Comparison of ENCODE assay signal across 15 cellular contexts in the genomic region with DNA sequence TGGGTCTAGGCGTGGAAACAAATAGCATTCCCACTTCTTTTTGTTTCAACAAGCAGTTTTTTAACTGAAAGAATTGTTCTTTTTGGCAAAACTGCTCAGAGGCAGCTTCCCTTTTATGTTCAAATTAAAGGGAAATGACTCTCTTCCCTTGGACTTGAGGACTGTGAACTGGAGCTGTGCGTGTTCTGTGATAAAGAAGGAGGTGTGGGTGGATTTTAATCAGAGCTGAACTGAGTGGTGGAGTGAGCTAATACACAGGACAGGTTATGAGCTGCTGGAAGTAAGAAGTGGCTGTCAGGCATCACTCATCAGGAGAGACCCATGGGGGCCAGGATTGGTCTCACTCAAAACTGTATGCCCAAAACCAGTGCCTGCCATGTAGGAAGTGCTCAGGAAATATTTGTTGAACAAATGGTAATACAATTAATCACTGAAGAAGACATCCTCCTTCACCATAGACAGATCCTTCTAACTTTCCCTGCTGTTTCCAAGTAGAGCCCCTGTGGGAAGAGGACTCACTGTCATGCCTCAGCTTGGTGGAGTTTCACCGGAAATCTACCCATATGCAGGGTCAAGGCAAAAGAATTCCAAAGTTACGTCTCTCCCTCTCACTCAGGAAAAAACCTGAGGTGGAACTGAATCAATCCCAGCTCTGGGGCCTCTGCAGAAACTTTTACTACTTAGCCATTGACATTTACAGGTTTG. TPM values are rescaled to one million over a fixed set of nuclear protein-coding genes. Genes with fewer than 3 reads are reported as not detected.
DNase-seq lines count a peak whose midpoint lies in the region; ATAC-seq and TF ChIP-seq lines count a peak whose summit lies in the region.
"Had no signal": no experiment of that assay in that cellular context is flagged by ENCODE, and none has a peak within 500 bp of the region (broad histone marks: within the 10 kb centered on the region; RNA-seq: fewer than 3 reads in every experiment).

No MANE protein-coding gene starts in this region.

- intact Hi-C loops in Calu3 (cut with micrococcal nuclease; ENCODE audit: unreplicated experiment), result no loop called here

- TF ChIP-seq CTCF in HFFc6 (IDR thresholded peaks at IDR 0.05) (no peak), Calu3 (IDR thresholded peaks at IDR 0.05; ENCODE audit: unreplicated experiment) (no peak)

- no peak for ATAC-seq in activated T-helper 17 cell treated with anti-CD3 and anti-CD28 coated beads, Interleukin-2, amount 50 U/mL, for 72 hours (replicated peaks)
- ATAC-seq: HCT116, T-helper 17 cell had no signal

- H3K4me1 ChIP-seq in mesodermal cell (ENCODE audit: control insufficient read depth, insufficient read depth, low read length, poor library complexity, severe bottlenecking), result peaks cover 18% of the 10 kb centered on the region

- H3K4me1 Mint-ChIP-seq in HFFc6 (ENCODE audit: low read depth), result peaks cover 56% of the 10 kb centered on the region
- no peaks in the 10 kb centered on the region for H3K4me1 Mint-ChIP-seq in activated T-helper 17 cell treated with anti-CD3 and anti-CD28 coated beads, Interleukin-2, amount 50 U/mL, for 72 hours
- no peaks in the 10 kb centered on the region for H3K4me1 Mint-ChIP-seq in Calu3 (ENCODE audit: low read depth, unreplicated experiment)
- H3K4me1 Mint-ChIP-seq: central memory CD8-positive, alpha-beta T cell; IgD-negative memory B cell; T-helper 17 cell had no signal

- WGBS in mesodermal cell (ENCODE audit: insufficient coverage in 2 of 2), 2 experiments, result 100% methylated on average over 2 to 3 of the region's 4 CpGs

- peaks cover 24% of the 10 kb centered on the region for H3K9me3 Mint-ChIP-seq in HFFc6
- no peaks in the 10 kb centered on the region for H3K9me3 Mint-ChIP-seq in activated T-helper 17 cell treated with anti-CD3 and anti-CD28 coated beads, Interleukin-2, amount 50 U/mL, for 72 hours
- no peaks in the 10 kb centered on the region for H3K9me3 Mint-ChIP-seq in Calu3 (ENCODE audit: low read depth, unreplicated experiment)
- H3K9me3 Mint-ChIP-seq: central memory CD8-positive, alpha-beta T cell; IgD-negative memory B cell had no signal

- peaks cover 30% of the 10 kb centered on the region for H3K27me3 Mint-ChIP-seq in HFFc6 (ENCODE audit: insufficient read depth)
- no peaks in the 10 kb centered on the region for H3K27me3 Mint-ChIP-seq in activated T-helper 17 cell treated with anti-CD3 and anti-CD28 coated beads, Interleukin-2, amount 50 U/mL, for 72 hours
- H3K27me3 Mint-ChIP-seq in Calu3 (ENCODE audit: unreplicated experiment), result no peaks in the 10 kb centered on the region
- H3K27me3 Mint-ChIP-seq: activated naive CD8-positive, alpha-beta T cell; central memory CD8-positive, alpha-beta T cell; IgD-negative memory B cell; T-helper 17 cell had no signal

- no peak overlapping the region for H3K4me3 ChIP-seq in mesodermal cell (ENCODE audit: extremely low read depth, insufficient read depth, low read length, poor library complexity, severe bottlenecking)

- CTCF ChIA-PET in Calu3 (lab: Charles Lee), result no interaction called here

- no peak overlapping the region for H3K27ac Mint-ChIP-seq in HFFc6
- no peak overlapping the region for H3K27ac Mint-ChIP-seq in activated T-helper 17 cell treated with anti-CD3 and anti-CD28 coated beads, Interleukin-2, amount 50 U/mL, for 72 hours
- H3K27ac Mint-ChIP-seq in Calu3 (ENCODE audit: unreplicated experiment), result no peak overlapping the region
- H3K27ac Mint-ChIP-seq: activated naive CD8-positive, alpha-beta T cell; T-helper 17 cell had no signal

- DNase-seq in HFFc6 (no peak), AML-193 (lab: John Stamatoyannopoulos, UW) (no peak), Calu3 (no peak)
- DNase-seq: activated CD8-positive, alpha-beta memory T cell treated with anti-CD3 and anti-CD28 coated beads, Interleukin-2, amount 50 U/mL, for 48 hours; stimulated activated CD4-positive, alpha-beta T cell treated with anti-CD3 and anti-CD28 coated beads, Interleukin-2, amount 100 ng/mL, for 48 hours; T-helper 17 cell had no signal

- peak overlapping the region; percentile 82 for H3K27ac ChIP-seq in cingulate gyrus (ENCODE audit: low read depth, low read length)
- H3K27ac ChIP-seq in mesodermal cell (ENCODE audit: low read depth, low read length, severe bottlenecking), result peak overlapping the region; percentile 5
- peak overlapping the region; percentile 51 for H3K27ac ChIP-seq in temporal lobe (ENCODE audit: low read depth, low read length)
- H3K27ac ChIP-seq: C4-2B had no signal

- peak overlapping the region; percentile 31 for H3K4me3 Mint-ChIP-seq in HFFc6
- H3K4me3 Mint-ChIP-seq in activated T-helper 17 cell treated with anti-CD3 and anti-CD28 coated beads, Interleukin-2, amount 50 U/mL, for 72 hours, result no peak overlapping the region
- no peak overlapping the region for H3K4me3 Mint-ChIP-seq in Calu3 (ENCODE audit: low read depth, unreplicated experiment)
- H3K4me3 Mint-ChIP-seq: activated naive CD8-positive, alpha-beta T cell; central memory CD8-positive, alpha-beta T cell; IgD-negative memory B cell; T-helper 17 cell had no signal

- BruUV-seq in Calu3 (replicated peaks; lab: Mats Ljungman, UMichigan), result no TSS peak

- H3K36me3 ChIP-seq in mesodermal cell (ENCODE audit: control insufficient read depth, insufficient read depth, low read length), result peaks cover 91% of the 10 kb centered on the region

- H3K9me3 ChIP-seq in mesodermal cell (ENCODE audit: control insufficient read depth, low read length), result no peaks in the 10 kb centered on the region

- H3K36me3 Mint-ChIP-seq in HFFc6 (ENCODE audit: low read depth) (peaks cover 44% of the 10 kb centered on the region), Calu3 (ENCODE audit: insufficient read depth, unreplicated experiment) (peaks cover 18% of the 10 kb centered on the region)
- H3K36me3 Mint-ChIP-seq in activated T-helper 17 cell treated with anti-CD3 and anti-CD28 coated beads, Interleukin-2, amount 50 U/mL, for 72 hours (ENCODE audit: low read depth), result peaks cover 32% of the 10 kb centered on the region

RNA-seq across cellular contexts. Expression of gene FEZ2, which starts 55.9 kb away (rescaled TPM):
- 100 to 1,000 TPM; 113 to 126 (median 120) TPM for total RNA-seq in HFFc6 (2021; fragmentation: NEBNext Ultra II Directional; extraction: Animal tissue kit (Norgen Biotek cat#: 25700))
- polyA plus RNA-seq in mesodermal cell (2013, experiment 1 of 2), result 62.1 TPM
- polyA plus RNA-seq in mesodermal cell (2013, experiment 2 of 2), result 73.6 TPM
- total RNA-seq in temporal lobe (50.6 TPM), Calu3 (2022) (46.7 and 47.6 TPM in 2 replicates)
- 10 to 100 TPM; 10.2 to 16.3 TPM for total RNA-seq in activated T-helper 17 cell treated with anti-CD3 and anti-CD28 coated beads, Interleukin-2, amount 50 U/mL, for 72 hours

Comparison
In these comparisons a context has a peak if more than half of its experiments do, and no peak if none do; other contexts are left out.
1. H3K27ac ChIP-seq: peak in every context shown above with its lines; median percentile 82 in cingulate gyrus; 51 in temporal lobe; 5 in mesodermal cell.